8 cellular contexts compared by ENCODE assay signal in genomic region chr5:93578813-93579560, GRCh38. TPM values are rescaled to one million over a fixed set of nuclear protein-coding genes. Genes with fewer than 3 reads are reported as not detected.
DNase-seq lines count a peak whose midpoint lies in the region; ATAC-seq, FAIRE-seq and TF ChIP-seq lines count a peak whose summit lies in the region.

No MANE protein-coding gene starts in this region.

- intact Hi-C loops in activated CD4-positive, alpha-beta T cell treated with anti-CD3 and anti-CD28 coated beads for 36 hours (cut with DNase I, micrococcal nuclease), result loop anchor here in 1 of 2 experiments (10.0 kb wide), 1 partner anchor 1036 kb away; the partner anchor contains the start of genes KIAA0825 and SLF1
- intact Hi-C loops in transverse colon (cut with DNase I; ENCODE audit: low total_unique reads), result no loop called here

- CTCF ChIA-PET in activated CD4-positive, alpha-beta T cell treated with anti-CD3 and anti-CD28 coated beads for 36 hours (lab: Charles Lee), result interaction anchor here (0.7 to 1.2 kb wide), 2 partner anchors 9 to 125 kb away, joined by 3 to 5 read pairs; no protein-coding TSS in a partner anchor
- CTCF ChIA-PET in activated CD4-positive, alpha-beta T cell treated with anti-CD3 and anti-CD28 coated beads, Interleukin-2, amount 10 ng/mL, durations not matched to agents 7 days and 5 days (lab: Charles Lee), result interaction anchor here (0.9 to 1.8 kb wide), 4 partner anchors 8 to 222 kb away, joined by 3 to 6 read pairs (median 4); no protein-coding TSS in a partner anchor

- H3K27me3 ChIP-seq in bronchial epithelial cell (ENCODE audit: control insufficient read depth, insufficient read depth, low read length), result peaks cover 2% of the 10 kb centered on the region
- peaks cover 95% of the 10 kb centered on the region for H3K27me3 ChIP-seq in transverse colon

- H3K4me1 ChIP-seq in transverse colon, result peaks cover 5 to 48% (median 33%) of the 10 kb centered on the region in 4 donors

- no peak for TF ChIP-seq EP300 in transverse colon (IDR thresholded peaks at IDR 0.05; ENCODE audit: low read depth)

- no peaks in the 10 kb centered on the region for H3K36me3 Mint-ChIP-seq in activated CD4-positive, alpha-beta T cell treated with anti-CD3 and anti-CD28 coated beads for 36 hours (ENCODE audit: low read depth)
- H3K36me3 Mint-ChIP-seq in activated CD4-positive, alpha-beta T cell treated with anti-CD3 and anti-CD28 coated beads, Interleukin-2, amount 10 ng/mL, durations not matched to agents 7 days and 5 days (ENCODE audit: low read depth), result no peaks in the 10 kb centered on the region

- H3K27ac ChIP-seq in transverse colon, result peak overlapping the region; percentile 73 to 81 (median 74)

- POLR2A ChIA-PET in activated CD4-positive, alpha-beta T cell treated with anti-CD3 and anti-CD28 coated beads for 36 hours (lab: Charles Lee), result no interaction called here
- POLR2A ChIA-PET in activated CD4-positive, alpha-beta T cell treated with anti-CD3 and anti-CD28 coated beads, Interleukin-2, amount 10 ng/mL, durations not matched to agents 7 days and 5 days (lab: Charles Lee), result interaction anchor here (0.6 kb wide), 1 partner anchor 8 kb away, joined by 5 read pairs; no protein-coding TSS in a partner anchor

- H3K27ac Mint-ChIP-seq in activated CD4-positive, alpha-beta T cell treated with anti-CD3 and anti-CD28 coated beads for 36 hours, result no peak overlapping the region
- no peak overlapping the region for H3K27ac Mint-ChIP-seq in activated CD4-positive, alpha-beta T cell treated with anti-CD3 and anti-CD28 coated beads, Interleukin-2, amount 10 ng/mL, durations not matched to agents 7 days and 5 days

- H3K4me3 Mint-ChIP-seq in activated CD4-positive, alpha-beta T cell treated with anti-CD3 and anti-CD28 coated beads for 36 hours, result no peak overlapping the region
- H3K4me3 Mint-ChIP-seq in activated CD4-positive, alpha-beta T cell treated with anti-CD3 and anti-CD28 coated beads, Interleukin-2, amount 10 ng/mL, durations not matched to agents 7 days and 5 days, result no peak overlapping the region

- peaks cover 15% of the 10 kb centered on the region for H3K4me1 Mint-ChIP-seq in activated CD4-positive, alpha-beta T cell treated with anti-CD3 and anti-CD28 coated beads for 36 hours
- H3K4me1 Mint-ChIP-seq in activated CD4-positive, alpha-beta T cell treated with anti-CD3 and anti-CD28 coated beads, Interleukin-2, amount 10 ng/mL, durations not matched to agents 7 days and 5 days, result peaks cover 17% of the 10 kb centered on the region

- H3K9me3 Mint-ChIP-seq in activated CD4-positive, alpha-beta T cell treated with anti-CD3 and anti-CD28 coated beads for 36 hours (ENCODE audit: low read depth), result no peaks in the 10 kb centered on the region
- no peaks in the 10 kb centered on the region for H3K9me3 Mint-ChIP-seq in activated CD4-positive, alpha-beta T cell treated with anti-CD3 and anti-CD28 coated beads, Interleukin-2, amount 10 ng/mL, durations not matched to agents 7 days and 5 days

- peak; percentile 34 for DNase-seq in activated CD4-positive, alpha-beta T cell treated with anti-CD3 and anti-CD28 coated beads for 36 hours
- DNase-seq in activated CD4-positive, alpha-beta T cell treated with anti-CD3 and anti-CD28 coated beads, Interleukin-2, amount 10 ng/mL, durations not matched to agents 7 days and 5 days, result no peak
- no peak for DNase-seq in bronchial epithelial cell (ENCODE audit: low read depth)
- peak; percentile 75 for DNase-seq in medulla oblongata (ENCODE audit: extremely low spot score)
- DNase-seq in transverse colon, result no peak
- no peak for DNase-seq in NCI-H1694 treated with DMSO at 0.1 percent for 48 hours (lab: John Stamatoyannopoulos, UW)
- no peak for DNase-seq in T-helper 9 cell
- DNase-seq in NCI-H526 (lab: John Stamatoyannopoulos, UW), result no peak

- no peaks in the 10 kb centered on the region for H3K9me3 ChIP-seq in transverse colon

- in situ Hi-C loops in transverse colon (cut with MboI; ENCODE audit: low pct_ligation_motif_present in 1 of 4, low pct_unique_long_range_greater_than_20kb in 1 of 4, low sequenced_read_pairs in 3 of 4), result loop anchor here in 3 of 4 donors (25.0 kb wide), 2 partner anchors 208 to 333 kb away; no protein-coding TSS in a partner anchor

- no peak for TF ChIP-seq POLR2A in transverse colon (IDR thresholded peaks at IDR 0.05)

- H3K27me3 Mint-ChIP-seq in activated CD4-positive, alpha-beta T cell treated with anti-CD3 and anti-CD28 coated beads for 36 hours, result peaks cover 50% of the 10 kb centered on the region
- H3K27me3 Mint-ChIP-seq in activated CD4-positive, alpha-beta T cell treated with anti-CD3 and anti-CD28 coated beads, Interleukin-2, amount 10 ng/mL, durations not matched to agents 7 days and 5 days, result peaks cover 62% of the 10 kb centered on the region

- TF ChIP-seq CTCF in bronchial epithelial cell (IDR thresholded peaks at IDR 0.05; ENCODE audit: insufficient read depth, low read length, severe bottlenecking) (no peak), transverse colon (IDR thresholded peaks at IDR 0.05) (no peak)

- FAIRE-seq in bronchial epithelial cell (lab: Jason Lieb, UNC), result no peak

- WGBS in transverse colon (ENCODE audit: low coverage in 1 of 2), 2 donors, result 13% methylated on average over 28 of the region's 35 CpGs; no CpG with 5 or more reads in 1 of the 2 donors

- H3K4me3 ChIP-seq in bronchial epithelial cell (ENCODE audit: low read depth, low read length) (peak overlapping the region; percentile 42), transverse colon (peak overlapping the region; percentile 10 to 56 (median 38))

- ATAC-seq in activated CD4-positive, alpha-beta T cell treated with anti-CD3 and anti-CD28 coated beads for 36 hours, result no peak

- no peaks in the 10 kb centered on the region for H3K36me3 ChIP-seq in bronchial epithelial cell (ENCODE audit: control insufficient read depth, insufficient read depth, low read length)
- no peaks in the 10 kb centered on the region for H3K36me3 ChIP-seq in transverse colon

RNA-seq across cellular contexts. Expression of gene NR2F1-AS1, which starts 2.0 kb away (rescaled TPM):
- not detected for total RNA-seq in activated CD4-positive, alpha-beta T cell treated with anti-CD3 and anti-CD28 coated beads for 36 hours
- not detected for total RNA-seq in activated CD4-positive, alpha-beta T cell treated with anti-CD3 and anti-CD28 coated beads, Interleukin-2, amount 10 ng/mL, durations not matched to agents 7 days and 5 days
- total RNA-seq in bronchial epithelial cell (0.26 and 1.1 TPM in 2 replicates), transverse colon (1 to 10 TPM; 1.2 to 3.7 (median 2.2) TPM)

RNA-seq across cellular contexts. Expression of gene NR2F1, which starts 4.0 kb away (rescaled TPM):
- total RNA-seq in activated CD4-positive, alpha-beta T cell treated with anti-CD3 and anti-CD28 coated beads for 36 hours, result not detected
- total RNA-seq in activated CD4-positive, alpha-beta T cell treated with anti-CD3 and anti-CD28 coated beads, Interleukin-2, amount 10 ng/mL, durations not matched to agents 7 days and 5 days, result not detected
- total RNA-seq in bronchial epithelial cell, result 1.6 TPM in 1 of 2 replicates, not detected in the other
- total RNA-seq in transverse colon, result 1 to 10 TPM; 1.5 to 6.2 (median 3.2) TPM

Comparison
In these comparisons a context has a peak if more than half of its experiments do, and no peak if none do; other contexts are left out.
1. DNase-seq: peak in activated CD4-positive, alpha-beta T cell treated with anti-CD3 and anti-CD28 coated beads for 36 hours (single experiment) and medulla oblongata (single experiment); none in activated CD4-positive, alpha-beta T cell treated with anti-CD3 and anti-CD28 coated beads, Interleukin-2, amount 10 ng/mL, durations not matched to agents 7 days and 5 days (single experiment), bronchial epithelial cell (single experiment), transverse colon (single experiment), NCI-H1694 treated with DMSO at 0.1 percent for 48 hours (single experiment), T-helper 9 cell (single experiment) and NCI-H526 (0 of 2).